ENCODE assay signal across 10 cellular contexts in the genomic region with DNA sequence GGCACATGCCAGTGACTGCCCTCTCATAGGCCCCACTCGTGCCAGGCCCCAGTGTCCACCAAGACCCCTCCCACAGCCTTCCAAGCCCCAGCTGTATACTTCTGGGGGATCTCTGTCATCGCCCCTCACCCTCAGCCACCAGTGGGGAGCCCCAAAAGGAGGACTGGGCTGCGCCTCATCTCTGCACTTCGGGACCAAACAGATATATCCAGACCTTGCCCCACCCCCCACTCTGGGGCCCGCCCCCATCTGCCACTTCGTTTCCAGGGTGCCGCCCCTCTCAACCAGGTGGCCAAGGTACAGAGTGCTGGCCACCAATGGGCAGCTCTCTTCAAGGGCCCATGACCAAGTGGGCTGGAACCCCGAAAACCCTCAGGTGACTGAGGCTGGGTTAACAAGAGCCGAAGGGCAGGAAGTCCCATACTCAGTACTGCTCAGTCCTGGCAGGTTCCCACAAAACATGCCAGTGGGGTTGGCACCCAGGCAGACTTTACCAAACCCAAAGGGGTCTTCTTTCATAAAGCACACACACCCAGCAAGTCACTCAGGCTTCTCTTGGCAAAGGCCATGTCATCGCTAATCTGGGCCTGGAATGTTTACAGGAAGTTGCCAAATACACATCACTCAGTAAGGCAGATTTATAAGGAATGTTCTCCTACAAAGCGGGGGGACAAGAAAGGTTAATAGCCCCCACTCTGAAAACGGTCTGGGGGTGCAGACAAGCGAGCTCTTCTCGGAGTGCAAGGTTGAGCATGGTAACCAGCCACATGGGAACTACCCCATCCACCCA. TPM values are rescaled to one million over a fixed set of nuclear protein-coding genes. Genes with fewer than 3 reads are reported as not detected.
A peak's percentile ranks its signal among the peaks of the same experiment; 100 is the strongest.
DNase-seq lines count a peak whose midpoint lies in the region; ATAC-seq, FAIRE-seq and TF ChIP-seq lines count a peak whose summit lies in the region.
"Had no signal": no experiment of that assay in that cellular context is flagged by ENCODE, and none has a peak within 500 bp of the region (broad histone marks: within the 10 kb centered on the region; RNA-seq: fewer than 3 reads in every experiment).

No MANE protein-coding gene starts in this region.

- ATAC-seq in effector memory CD8-positive, alpha-beta T cell (replicated peaks): no peak

- H3K4me1 ChIP-seq in GM23248 (ENCODE audit: insufficient read depth) (peaks cover 19% of the 10 kb centered on the region), skeletal muscle satellite cell (ENCODE audit: control insufficient read depth, insufficient read depth, low read length) (peaks cover 31% of the 10 kb centered on the region)

- no peaks in the 10 kb centered on the region for H4K20me1 ChIP-seq in GM23248 (ENCODE audit: insufficient read depth)

- no peaks in the 10 kb centered on the region for H3K9me3 ChIP-seq in GM23248 (ENCODE audit: low read depth)
- no peaks in the 10 kb centered on the region for H3K9me3 ChIP-seq in skeletal muscle satellite cell (replicated peaks; ENCODE audit: low read length)
- H3K9me3 ChIP-seq: HAP-1, SJCRH30 had no signal

- peak overlapping the region; percentile 86 for H3K4me3 Mint-ChIP-seq in effector memory CD8-positive, alpha-beta T cell
- no peak overlapping the region for H3K4me3 Mint-ChIP-seq in nephron progenitor cell

- H3K27ac ChIP-seq in GM23248: peak overlapping the region; percentile 89
- H3K27ac ChIP-seq: SJCRH30 had no signal

- H3K36me3 ChIP-seq in GM23248 (ENCODE audit: low read depth) (no peaks in the 10 kb centered on the region), skeletal muscle satellite cell (ENCODE audit: insufficient read depth, low read length) (no peaks in the 10 kb centered on the region)
- H3K36me3 ChIP-seq: HAP-1, SJCRH30 had no signal

- H3K4me1 Mint-ChIP-seq in effector memory CD8-positive, alpha-beta T cell (ENCODE audit: low read depth in 2 of 2): peaks cover 59 to 65% of the 10 kb centered on the region in 2 donors
- H3K4me1 Mint-ChIP-seq in nephron progenitor cell: peaks cover 33% of the 10 kb centered on the region

- H3K9ac ChIP-seq in GM23248 (peak overlapping the region; percentile 78), skeletal muscle satellite cell (ENCODE audit: low read depth, low read length) (no peak overlapping the region)

- WGBS in GM23248 (ENCODE audit: low coverage in 1 of 2, low lambda C conversion rate in 2 of 2, missing lambda C conversion rate in 2 of 2), 2 experiments: 65% methylated on average over 14 of the region's 14 CpGs

- in situ Hi-C loops in GM23248 (cut with MboI): no loop called here

- no peaks in the 10 kb centered on the region for H3K9me3 Mint-ChIP-seq in effector memory CD8-positive, alpha-beta T cell
- H3K9me3 Mint-ChIP-seq in nephron progenitor cell: no peaks in the 10 kb centered on the region

- no peaks in the 10 kb centered on the region for H3K9me2 ChIP-seq in GM23248 (ENCODE audit: insufficient read depth)

- H3K79me2 ChIP-seq in GM23248 (ENCODE audit: insufficient read depth): no peaks in the 10 kb centered on the region

- H3K4me3 ChIP-seq in GM23248: peak overlapping the region; percentile 58
- peak overlapping the region; percentile 20 for H3K4me3 ChIP-seq in skeletal muscle satellite cell (ENCODE audit: low read length)
- H3K4me3 ChIP-seq: HAP-1 had no signal

- peak overlapping the region; percentile 77 for H2AFZ ChIP-seq in GM23248

- H3K27me3 Mint-ChIP-seq in effector memory CD8-positive, alpha-beta T cell: no peaks in the 10 kb centered on the region
- H3K27me3 Mint-ChIP-seq in nephron progenitor cell (ENCODE audit: low read depth, poor library complexity): peaks cover 94% of the 10 kb centered on the region

- DNase-seq in GM23248: peak; percentile 22
- DNase-seq in T-helper 2 cell: peak in 3 of 5 experiments; percentile 26 to 75 (median 36)
- peak; percentile 35 to 53 (median 38) for DNase-seq in effector memory CD8-positive, alpha-beta T cell
- DNase-seq in GM19240 (ENCODE audit: insufficient read length, low spot score): no peak
- no peak for DNase-seq in nephron progenitor cell
- no peak for DNase-seq in frontal cortex (ENCODE audit: low spot score in 2 of 2)
- DNase-seq in NAMALWA (ENCODE audit: low spot score): no peak

- H3K27ac Mint-ChIP-seq in effector memory CD8-positive, alpha-beta T cell: peak overlapping the region; percentile 99
- no peak overlapping the region for H3K27ac Mint-ChIP-seq in nephron progenitor cell

- H3F3A ChIP-seq in GM23248 (ENCODE audit: insufficient read depth): peaks cover 32% of the 10 kb centered on the region

- no peak for TF ChIP-seq CTCF in nephron progenitor cell (IDR thresholded peaks at IDR 0.05)

- H3K36me3 Mint-ChIP-seq in effector memory CD8-positive, alpha-beta T cell (ENCODE audit: insufficient read depth): peaks cover 63% of the 10 kb centered on the region
- no peaks in the 10 kb centered on the region for H3K36me3 Mint-ChIP-seq in nephron progenitor cell (ENCODE audit: low read depth)

- H3K27me3 ChIP-seq in GM23248 (replicated peaks; ENCODE audit: insufficient read depth) (no peaks in the 10 kb centered on the region), skeletal muscle satellite cell (ENCODE audit: control insufficient read depth, insufficient read depth, low read length) (peaks cover 27% of the 10 kb centered on the region)
- H3K27me3 ChIP-seq: SJCRH30 had no signal

- no peak for FAIRE-seq in frontal cortex (lab: Jason Lieb, UNC)

- peak overlapping the region; percentile 85 for H3K4me2 ChIP-seq in GM23248 (ENCODE audit: unreplicated experiment)
- H3K4me2 ChIP-seq in skeletal muscle satellite cell (ENCODE audit: low read length): peak overlapping the region; percentile 73

RNA-seq across cellular contexts. Expression of gene ZFYVE28, which starts 4.4 kb away (rescaled TPM):
- total RNA-seq in GM23248 (2014; rRNA removed; shearing (Covaris generic)): 8.9 and 9.6 TPM in 2 replicates
- 4.6 and 4.8 TPM in 2 replicates for polyA plus RNA-seq in GM23248 (2016; fragmentation: Nextera tagmentation; extraction: Ambion mirVana)
- 1.8 and 2.6 TPM in 2 replicates for total RNA-seq in skeletal muscle satellite cell (2012; rRNA removed)
- total RNA-seq in frontal cortex: 3.7 TPM
- total RNA-seq: SJCRH30 had no signal

RNA-seq across cellular contexts. Expression of gene CFAP99, which starts 4.7 kb away (rescaled TPM):
- total RNA-seq in GM23248 (2014; rRNA removed; shearing (Covaris generic)): not detected in 2 replicates
- polyA plus RNA-seq in GM23248 (2016; fragmentation: Nextera tagmentation; extraction: Ambion mirVana): not detected in 2 replicates
- under 0.01 TPM in 1 of 2 replicates, not detected in the other for total RNA-seq in skeletal muscle satellite cell (2012; rRNA removed)
- total RNA-seq in frontal cortex: not detected
- total RNA-seq: SJCRH30 had no signal

RNA-seq across cellular contexts. Expression of gene RNF4, which starts 54.9 kb away (rescaled TPM):
- 66.5 and 67.5 TPM in 2 replicates for total RNA-seq in GM23248 (2014; rRNA removed; shearing (Covaris generic))
- polyA plus RNA-seq in GM23248 (2016; fragmentation: Nextera tagmentation; extraction: Ambion mirVana): 63.1 and 67.8 TPM in 2 replicates
- 64.7 and 67.4 TPM in 2 replicates for total RNA-seq in skeletal muscle satellite cell (2012; rRNA removed)
- 28.1 TPM for total RNA-seq in frontal cortex

Comparison
In these comparisons a context has a peak if more than half of its experiments do, and no peak if none do; other contexts are left out.
1. DNase-seq: peak in GM23248 (single experiment), T-helper 2 cell (3 of 5) and effector memory CD8-positive, alpha-beta T cell (3 of 3); none in GM19240 (single experiment), nephron progenitor cell (single experiment), frontal cortex (0 of 2) and NAMALWA (single experiment).